ENCODE assay signal across 21 cellular contexts in genomic region chr19:56969726-56970125, GRCh38.
DNase-seq lines count a peak whose midpoint lies in the region; ATAC-seq and TF ChIP-seq lines count a peak whose summit lies in the region.
"Had no signal": no experiment of that assay in that cellular context is flagged by ENCODE, and none has a peak within 500 bp of the region (broad histone marks: within the 10 kb centered on the region; RNA-seq: fewer than 3 reads in every experiment).

No MANE protein-coding gene starts in this region.

- intact Hi-C loops in left cardiac atrium (cut with DNase I) (no loop called here), cardiac septum (cut with DNase I) (no loop called here), ovary (cut with DNase I) (loop anchor here in 3 of 4 donors (10.0 kb wide), 3 partner anchors 85 to 125 kb away; partner anchors contain the start of genes PEG3 (in 1 of the 3) and ZIM2 (in 1 of the 3)), testis (cut with DNase I; ENCODE audit: low total_unique reads) (no loop called here), PC-9 (cut with micrococcal nuclease; ENCODE audit: unreplicated experiment) (no loop called here)

- no peaks in the 10 kb centered on the region for H3K36me3 Mint-ChIP-seq in stimulated activated effector memory CD8-positive, alpha-beta T cell treated with anti-CD3 and anti-CD28 coated beads, Interleukin-12 subunit alpha, Interleukin-12 subunit beta, amount 100 ng/mL, for 72 hours
- H3K36me3 Mint-ChIP-seq: CD14-positive monocyte had no signal

- WGBS in ovary, 3 donors = 1 to 4% (median 1%) methylated on average over 6 of the region's 6 CpGs
- WGBS in testis, 2 donors = 26 to 32% methylated on average over 6 of the region's 6 CpGs

- no peak for TF ChIP-seq EP300 in ovary (IDR thresholded peaks at IDR 0.05)

- H3K4me3 ChIP-seq in fibroblast of villous mesenchyme (ENCODE audit: low read depth, low read length) = no peak overlapping the region
- H3K4me3 ChIP-seq in ovary = no peak overlapping the region
- no peak overlapping the region for H3K4me3 ChIP-seq in testis
- H3K4me3 ChIP-seq in PC-9 = no peak overlapping the region
- H3K4me3 ChIP-seq in Peyer's patch = no peak overlapping the region
- H3K4me3 ChIP-seq: K562, MG63 had no signal

- H2AFZ ChIP-seq in PC-9 = no peak overlapping the region

- H3K4me2 ChIP-seq in PC-9 = no peak overlapping the region

- H3K79me2 ChIP-seq in PC-9 (ENCODE audit: low read depth) = no peaks in the 10 kb centered on the region

- POLR2A ChIA-PET in PC-9 (lab: Charles Lee; ENCODE audit: unreplicated experiment) = no interaction called here

- H3F3A ChIP-seq in PC-9 (ENCODE audit: insufficient read depth, low read depth) = no peaks in the 10 kb centered on the region

- DNase-seq in left cardiac atrium (no peak), cardiac septum (ENCODE audit: low spot score) (no peak), fibroblast of villous mesenchyme (ENCODE audit: low read depth) (peak; percentile 3), ovary (peak in 4 of 5 donors; percentile 24 to 57 (median 48)), testis (peak; percentile 40), PC-9 (no peak), Peyer's patch (no peak)
- DNase-seq in stimulated activated effector memory CD8-positive, alpha-beta T cell treated with anti-CD3 and anti-CD28 coated beads, Interleukin-12 subunit alpha, Interleukin-12 subunit beta, amount 100 ng/mL, for 72 hours (ENCODE audit: low spot score in 2 of 2) = no peak
- DNase-seq: EL, H7, HFFc6, MG63, NCI-H1417, NCI-H1694 treated with DMSO at 0.1 percent for 48 hours, NCI-H2081 treated with DMSO at 0.1 percent for 48 hours, NCI-H446, NCI-H526, SHP77 had no signal

- ATAC-seq in left cardiac atrium = peak; percentile 43 to 82
- ATAC-seq in stimulated activated effector memory CD8-positive, alpha-beta T cell treated with anti-CD3 and anti-CD28 coated beads, Interleukin-12 subunit alpha, Interleukin-12 subunit beta, amount 100 ng/mL, for 72 hours = no peak
- ATAC-seq: K562 had no signal

- no TSS peak for BruUV-seq in PC-9 (replicated peaks; lab: Mats Ljungman, UMichigan)

- no peaks in the 10 kb centered on the region for H3K36me3 ChIP-seq in ovary
- H3K36me3 ChIP-seq in testis (ENCODE audit: low read depth, missing control alignments) = no peaks in the 10 kb centered on the region
- H3K36me3 ChIP-seq in PC-9 (ENCODE audit: low read depth) = no peaks in the 10 kb centered on the region
- H3K36me3 ChIP-seq in Peyer's patch = no peaks in the 10 kb centered on the region
- H3K36me3 ChIP-seq: MG63 had no signal

- H3K9me3 ChIP-seq in ovary (no peaks in the 10 kb centered on the region), testis (no peaks in the 10 kb centered on the region), PC-9 (ENCODE audit: insufficient read depth, low read depth) (no peaks in the 10 kb centered on the region), Peyer's patch (no peaks in the 10 kb centered on the region)
- H3K9me3 ChIP-seq: MG63 had no signal

- no peaks in the 10 kb centered on the region for H3K27me3 ChIP-seq in ovary
- no peaks in the 10 kb centered on the region for H3K27me3 ChIP-seq in testis
- peaks cover 94% of the 10 kb centered on the region for H3K27me3 ChIP-seq in PC-9 (ENCODE audit: insufficient read depth, low read depth)
- no peaks in the 10 kb centered on the region for H3K27me3 ChIP-seq in Peyer's patch
- H3K27me3 ChIP-seq: MG63 had no signal

- H3K9me3 Mint-ChIP-seq in stimulated activated effector memory CD8-positive, alpha-beta T cell treated with anti-CD3 and anti-CD28 coated beads, Interleukin-12 subunit alpha, Interleukin-12 subunit beta, amount 100 ng/mL, for 72 hours = peaks cover 9% of the 10 kb centered on the region

- no peak overlapping the region for H3K4me3 Mint-ChIP-seq in stimulated activated effector memory CD8-positive, alpha-beta T cell treated with anti-CD3 and anti-CD28 coated beads, Interleukin-12 subunit alpha, Interleukin-12 subunit beta, amount 100 ng/mL, for 72 hours
- H3K4me3 Mint-ChIP-seq: B cell, CD14-positive monocyte, HFFc6 had no signal

- no peaks in the 10 kb centered on the region for H3K4me1 Mint-ChIP-seq in stimulated activated effector memory CD8-positive, alpha-beta T cell treated with anti-CD3 and anti-CD28 coated beads, Interleukin-12 subunit alpha, Interleukin-12 subunit beta, amount 100 ng/mL, for 72 hours
- H3K4me1 Mint-ChIP-seq: B cell, CD14-positive monocyte had no signal

- H3K27ac Mint-ChIP-seq in stimulated activated effector memory CD8-positive, alpha-beta T cell treated with anti-CD3 and anti-CD28 coated beads, Interleukin-12 subunit alpha, Interleukin-12 subunit beta, amount 100 ng/mL, for 72 hours = no peak overlapping the region
- H3K27ac Mint-ChIP-seq: B cell, CD14-positive monocyte, HFFc6 had no signal

- H3K9me2 ChIP-seq in PC-9 (ENCODE audit: insufficient read depth) = no peaks in the 10 kb centered on the region

- CTCF ChIA-PET in PC-9 (lab: Charles Lee) = no interaction called here

- TF ChIP-seq CTCF in fibroblast of villous mesenchyme (IDR thresholded peaks at IDR 0.05; ENCODE audit: insufficient read depth, low read depth, low read length) = no peak
- TF ChIP-seq CTCF in ovary (IDR thresholded peaks at IDR 0.05) = no peak
- no peak for TF ChIP-seq CTCF in testis (IDR thresholded peaks at IDR 0.05)
- no peak for TF ChIP-seq CTCF in PC-9 (conservative IDR thresholded peaks at IDR 0.05)
- TF ChIP-seq CTCF in Peyer's patch (IDR thresholded peaks at IDR 0.05) = no peak

- H3K4me1 ChIP-seq in ovary (ENCODE audit: insufficient read depth) (peaks cover 42% of the 10 kb centered on the region), testis (peaks cover 69% of the 10 kb centered on the region), PC-9 (replicated peaks; ENCODE audit: insufficient read depth) (no peaks in the 10 kb centered on the region), Peyer's patch (no peaks in the 10 kb centered on the region)

- TF ChIP-seq POLR2A in ovary (IDR thresholded peaks at IDR 0.05) (no peak), testis (IDR thresholded peaks at IDR 0.05) (no peak), Peyer's patch (IDR thresholded peaks at IDR 0.05) (no peak)

- H3K27ac ChIP-seq in ovary (peak overlapping the region; percentile 50 to 96), testis (peak overlapping the region; percentile 56 to 75), PC-9 (no peak overlapping the region), Peyer's patch (peak overlapping the region in 1 of 4 donors; percentile 22)

- H4K20me1 ChIP-seq in PC-9 (ENCODE audit: insufficient read depth) = no peaks in the 10 kb centered on the region

Comparison
In these comparisons a context has a peak if more than half of its experiments do, and no peak if none do; other contexts are left out.
1. DNase-seq: peak in fibroblast of villous mesenchyme (single experiment), ovary (4 of 5) and testis (single experiment); none in left cardiac atrium (single experiment), cardiac septum (single experiment), PC-9 (0 of 2), Peyer's patch (0 of 3) and stimulated activated effector memory CD8-positive, alpha-beta T cell treated with anti-CD3 and anti-CD28 coated beads, Interleukin-12 subunit alpha, Interleukin-12 subunit beta, amount 100 ng/mL, for 72 hours (0 of 2).
2. intact Hi-C loops: an anchor here in ovary (10.0 kb wide); none called in left cardiac atrium, cardiac septum, testis and PC-9.